Comparison of ENCODE assay signal across 1 cellular context in the genomic region with DNA sequence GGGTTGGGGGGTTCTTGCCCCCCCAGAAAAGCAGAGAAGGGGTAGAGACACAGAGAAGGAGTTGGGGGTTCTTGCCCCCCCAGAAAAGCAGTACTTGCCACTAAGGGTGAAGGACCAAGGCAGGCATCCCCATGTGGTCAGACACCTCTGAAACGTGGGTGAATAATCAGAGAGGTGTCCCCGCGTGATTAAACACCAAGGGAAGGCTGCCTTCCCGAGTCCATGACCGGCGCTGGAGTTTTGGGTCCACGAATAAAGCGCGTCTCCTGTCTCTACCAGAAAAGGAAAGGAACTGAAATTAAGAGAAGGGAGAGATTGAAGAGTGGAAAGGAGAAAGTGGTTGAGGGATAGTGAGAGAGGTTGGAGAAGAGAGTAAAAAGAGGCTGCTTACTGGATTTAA.
TF ChIP-seq lines count a peak whose summit lies in the region.

No MANE protein-coding gene starts in this region.

TF ChIP-seq in HepG2, 621 proteins besides CTCF, POLR2A, EP300 and RAD21:
- TF ChIP-seq MNT (IDR thresholded peaks at IDR 0.05), result peak; percentile 30; the same call in 1 of the 2 replicates
